ENCODE assay signal across 26 cellular contexts in genomic region chr4:104472766-104473165, GRCh38. TPM values are rescaled to one million over a fixed set of nuclear protein-coding genes. Genes with fewer than 3 reads are reported as not detected.
"Had no signal": no experiment of that assay in that cellular context is flagged by ENCODE, and none has a peak within 500 bp of the region (broad histone marks: within the 10 kb centered on the region; RNA-seq: fewer than 3 reads in every experiment).

No MANE protein-coding gene starts in this region.

- H3K27ac ChIP-seq: foreskin keratinocyte, left ventricle myocardium inferior, lower lobe of right lung, parathyroid adenoma, psoas muscle, right lobe of liver, spleen, testis, tibial nerve, upper lobe of right lung, vagina had no signal

- H3K4me3 ChIP-seq: left ventricle myocardium inferior, lower lobe of right lung, psoas muscle, right lobe of liver, spleen, testis, tibial nerve, upper lobe of right lung, vagina had no signal

- H2AFZ ChIP-seq: parathyroid adenoma had no signal

- H3K4me1 ChIP-seq: foreskin keratinocyte, left ventricle myocardium inferior, lower lobe of right lung, parathyroid adenoma, psoas muscle, right lobe of liver, spleen, testis, tibial nerve, upper lobe of right lung, vagina had no signal

- H3K79me2 ChIP-seq: parathyroid adenoma had no signal

- DNase-seq: effector CD4-positive, alpha-beta T cell; endodermal cell; erythroblast; foreskin keratinocyte; immature natural killer cell; left cardiac atrium; left ventricle myocardium inferior; lower lobe of right lung; mesenchymal stem cell; midbrain; psoas muscle; retina; right lobe of liver; spleen; stimulated activated CD4-positive, alpha-beta T cell treated with anti-CD3 and anti-CD28 coated beads, Interleukin-15, amount 100 ng/mL, for 24 hours; stimulated activated CD4-positive, alpha-beta T cell treated with anti-CD3 and anti-CD28 coated beads, Interleukin-1b, Interleukin-23, amount 100 ng/mL, for 48 hours; stimulated activated CD4-positive, alpha-beta T cell treated with anti-CD3 and anti-CD28 coated beads, Interleukin-4, amount 100 ng/mL, for 4 hours; stimulated activated naive B cell treated with anti-CD40 and anti-IgM and Interleukin-4, amounts not matched to agents 10 μg/mL and 1 μg/mL and 100 μg/mL, for 72 hours; stimulated activated naive CD8-positive, alpha-beta T cell treated with anti-CD3 and anti-CD28 coated beads, Interleukin-15, amount 100 ng/mL, for 72 hours; testis; upper lobe of right lung had no signal

- ATAC-seq: foreskin keratinocyte; left cardiac atrium; lower lobe of right lung; natural killer cell treated with Interleukin-12 subunit alpha and Interleukin-12 subunit beta and Interleukin-15 and Interleukin-18, amount 100 ng/mL, for 72 hours; psoas muscle; right lobe of liver; stimulated activated naive B cell treated with anti-CD40 and anti-IgM and Interleukin-4, amounts not matched to agents 10 μg/mL and 1 μg/mL and 100 μg/mL, for 72 hours; stimulated activated naive CD8-positive, alpha-beta T cell treated with anti-CD3 and anti-CD28 coated beads, Interleukin-15, amount 100 ng/mL, for 72 hours; upper lobe of right lung had no signal

- H3K36me3 ChIP-seq: left ventricle myocardium inferior, lower lobe of right lung, right lobe of liver, spleen, tibial nerve, upper lobe of right lung, vagina had no signal

- H3K27me3 ChIP-seq: foreskin keratinocyte, right lobe of liver, spleen, testis, tibial nerve, upper lobe of right lung, vagina had no signal

- H3K9ac ChIP-seq: parathyroid adenoma had no signal

- H3K9me3 ChIP-seq: left ventricle myocardium inferior, lower lobe of right lung, psoas muscle, right lobe of liver, spleen, testis, tibial nerve, upper lobe of right lung, vagina had no signal

RNA-seq across cellular contexts. Expression of gene CXXC4, which starts 21.9 kb away (rescaled TPM):
- polyA plus RNA-seq: endothelial cell of umbilical vein, foreskin keratinocyte had no signal
